In genomic region chr6:141123084-141123483, GRCh38 we compare ENCODE assay signal across 27 cellular contexts.
A peak's percentile ranks its signal among the peaks of the same experiment; 100 is the strongest.
DNase-seq lines count a peak whose midpoint lies in the region; ATAC-seq, FAIRE-seq and TF ChIP-seq lines count a peak whose summit lies in the region.
"Had no signal": no experiment of that assay in that cellular context is flagged by ENCODE, and none has a peak within 500 bp of the region (broad histone marks: within the 10 kb centered on the region; RNA-seq: fewer than 3 reads in every experiment).

No MANE protein-coding gene starts in this region.

- H3K9me3 ChIP-seq in left ventricle myocardium inferior (replicated peaks) (no peaks in the 10 kb centered on the region), kidney (ENCODE audit: control insufficient read depth in 1 of 2, low read length in 2 of 2) (no peaks in the 10 kb centered on the region)
- H3K9me3 ChIP-seq: adrenal gland, ovary, upper lobe of right lung had no signal

- H3K36me3 ChIP-seq in left ventricle myocardium inferior (no peaks in the 10 kb centered on the region), kidney (ENCODE audit: control insufficient read depth in 1 of 2, insufficient read depth in 2 of 2, low read length in 2 of 2) (no peaks in the 10 kb centered on the region)
- H3K36me3 ChIP-seq: adrenal gland, ovary, upper lobe of right lung had no signal

- H3K36me3 Mint-ChIP-seq in mesothelial cell of epicardium = peaks cover 2% of the 10 kb centered on the region
- H3K36me3 Mint-ChIP-seq: natural killer cell, T-cell had no signal

- TF ChIP-seq CTCF in mesothelial cell of epicardium (IDR thresholded peaks at IDR 0.05; ENCODE audit: unreplicated experiment) = no peak
- TF ChIP-seq CTCF in left ventricle myocardium inferior (IDR thresholded peaks at IDR 0.05; ENCODE audit: borderline replicate concordance) = no peak
- no peak for TF ChIP-seq CTCF in kidney (IDR thresholded peaks at IDR 0.05; ENCODE audit: borderline replicate concordance, extremely low read depth, insufficient read depth)

- H3K27ac Mint-ChIP-seq in mesothelial cell of epicardium = peak overlapping the region; percentile 16
- H3K27ac Mint-ChIP-seq: activated CD8-positive, alpha-beta T cell treated with anti-CD3 and anti-CD28 coated beads, Interleukin-2, amount 10 ng/mL, durations not matched to agents 7 days and 5 days; natural killer cell; T-cell had no signal

- no peak overlapping the region for H3K4me3 ChIP-seq in left ventricle myocardium inferior
- H3K4me3 ChIP-seq in kidney (ENCODE audit: low read length in 2 of 2) = no peak overlapping the region
- H3K4me3 ChIP-seq: adrenal gland, ovary, upper lobe of right lung had no signal

- DNase-seq in NCI-H69 (lab: John Stamatoyannopoulos, UW) (peak; percentile 81), mesothelial cell of epicardium (ENCODE audit: low spot score in 2 of 2, unreplicated experiment in 2 of 2) (no peak), left colon (no peak), left ventricle myocardium inferior (no peak), kidney (no peak)
- DNase-seq: ACHN; activated CD8-positive, alpha-beta T cell treated with anti-CD3 and anti-CD28 coated beads, Interleukin-2, amount 10 ng/mL, durations not matched to agents 7 days and 5 days; activated naive CD4-positive, alpha-beta T cell; adrenal gland; C1 segment of cervical spinal cord; GDM1; glutamatergic neuron; GOT3; KG1; midbrain; natural killer cell; NCI-H1694; ovary; T-cell; upper lobe of right lung had no signal

- H3K4me3 Mint-ChIP-seq in mesothelial cell of epicardium = no peak overlapping the region
- H3K4me3 Mint-ChIP-seq: activated CD8-positive, alpha-beta T cell treated with anti-CD3 and anti-CD28 coated beads, Interleukin-2, amount 10 ng/mL, durations not matched to agents 7 days and 5 days; natural killer cell; T-cell had no signal

- H3K9ac ChIP-seq in kidney (ENCODE audit: low read length in 2 of 2) = no peak overlapping the region

- peaks cover 11% of the 10 kb centered on the region for H3K9me3 Mint-ChIP-seq in mesothelial cell of epicardium
- H3K9me3 Mint-ChIP-seq: T-cell had no signal

- ATAC-seq in GM18511 (IDR thresholded peaks at IDR 0.05; ENCODE audit: unreplicated experiment) (peak; percentile 52), HG02759 (IDR thresholded peaks at IDR 0.05; ENCODE audit: unreplicated experiment) (peak; percentile 65), GM21529 (IDR thresholded peaks at IDR 0.05; ENCODE audit: unreplicated experiment) (no peak), left colon (no peak)
- ATAC-seq: activated CD4-positive, CD25-positive, alpha-beta regulatory T cell treated with anti-CD3 and anti-CD28 coated beads, Interleukin-2, amount 50 U/mL, for 24 hours; activated CD8-positive, alpha-beta T cell treated with anti-CD3 and anti-CD28 coated beads, Interleukin-2, amount 10 ng/mL, durations not matched to agents 7 days and 5 days; left lobe of liver; natural killer cell; Panc1; sciatic nerve; T-cell; upper lobe of right lung had no signal

- H3K4me1 Mint-ChIP-seq in mesothelial cell of epicardium = peaks cover 9% of the 10 kb centered on the region
- H3K4me1 Mint-ChIP-seq: natural killer cell, T-cell had no signal

- no peaks in the 10 kb centered on the region for H3K4me1 ChIP-seq in left ventricle myocardium inferior
- H3K4me1 ChIP-seq in kidney (ENCODE audit: control insufficient read depth in 1 of 2, insufficient read depth in 1 of 2, low read depth in 1 of 2, low read length in 2 of 2) = no peaks in the 10 kb centered on the region
- H3K4me1 ChIP-seq: adrenal gland, upper lobe of right lung had no signal

- no peaks in the 10 kb centered on the region for H3K27me3 ChIP-seq in left ventricle myocardium inferior (ENCODE audit: low read depth)
- H3K27me3 ChIP-seq: adrenal gland, ovary, upper lobe of right lung had no signal

- intact Hi-C loops in left colon (cut with DNase I, micrococcal nuclease) (no loop called here), left ventricle myocardium inferior (cut with micrococcal nuclease) (no loop called here), kidney (cut with DNase I) (no loop called here)

- no peaks in the 10 kb centered on the region for H3K27me3 Mint-ChIP-seq in mesothelial cell of epicardium (ENCODE audit: low read depth)

- no peak for FAIRE-seq in kidney (lab: Jason Lieb, UNC)

- H3K27ac ChIP-seq in left ventricle myocardium inferior (replicated peaks) = no peak overlapping the region
- no peak overlapping the region for H3K27ac ChIP-seq in kidney (ENCODE audit: low read depth in 2 of 2, low read length in 2 of 2)
- H3K27ac ChIP-seq: adrenal gland, ovary, upper lobe of right lung had no signal

Comparison
In these comparisons a context has a peak if more than half of its experiments do, and no peak if none do; other contexts are left out.
1. ATAC-seq: peak in GM18511 (single experiment) and HG02759 (single experiment); none in GM21529 (single experiment) and left colon (single experiment).